ENCODE assay signal across 1 cellular context in genomic region chr14:103616635-103617300, GRCh38.
TF ChIP-seq lines count a peak whose summit lies in the region.

No MANE protein-coding gene starts in this region.

TF ChIP-seq in HepG2, 621 proteins besides CTCF, POLR2A, EP300 and RAD21 (continues in another document):
- 0 out of 2 replicates have a peak, but pooled peaks have one; percentile 53 for TF ChIP-seq ZBTB7B (CRISPR knock-in tag; IDR thresholded peaks at IDR 0.05)
- TF ChIP-seq HNF4A (CRISPR knock-in tag; IDR thresholded peaks at IDR 0.05), result peak; percentile 24; the same call in 1 of the 2 replicates
- peak; percentile 58 for TF ChIP-seq MAX (IDR thresholded peaks at IDR 0.05)
- TF ChIP-seq GTF3A (CRISPR knock-in tag; conservative IDR thresholded peaks at IDR 0.05), result no peak
- peak; percentile 71 for TF ChIP-seq SP5 (CRISPR knock-in tag; IDR thresholded peaks at IDR 0.05; ENCODE audit: borderline replicate concordance, low read depth)
- TF ChIP-seq TOPORS (CRISPR knock-in tag; IDR thresholded peaks at IDR 0.05), result no peak
- TF ChIP-seq HNF4G (IDR thresholded peaks at IDR 0.05; ENCODE audit: borderline replicate concordance, low read depth, low read length), result 0 out of 2 replicates have a peak, but pooled peaks have one; percentile 4
- TF ChIP-seq HNF4G (CRISPR knock-in tag; IDR thresholded peaks at IDR 0.05; ENCODE audit: borderline replicate concordance, low read depth), result no peak
- no peak for TF ChIP-seq ZNF616 (CRISPR knock-in tag; IDR thresholded peaks at IDR 0.05; ENCODE audit: low read depth)
- 0 out of 2 replicates have a peak, but pooled peaks have one; percentile 7 for TF ChIP-seq HOXA3 (CRISPR knock-in tag; IDR thresholded peaks at IDR 0.05)
- TF ChIP-seq RBM22 (optimal IDR thresholded peaks at IDR 0.05; ENCODE audit: low read length), result no peak
- TF ChIP-seq LRRFIP1 (CRISPR knock-in tag; conservative IDR thresholded peaks at IDR 0.05), result no peak
- no peak for TF ChIP-seq SIN3A (IDR thresholded peaks at IDR 0.05; ENCODE audit: borderline replicate concordance, low read depth, low read length)
- no peak for TF ChIP-seq ZNF558 (CRISPR knock-in tag; IDR thresholded peaks at IDR 0.05; ENCODE audit: borderline replicate concordance)
- no peak for TF ChIP-seq NCOA2 (CRISPR knock-in tag; IDR thresholded peaks at IDR 0.05)
- no peak for TF ChIP-seq ZNF766 (CRISPR knock-in tag; IDR thresholded peaks at IDR 0.05; ENCODE audit: borderline replicate concordance)
- no peak for TF ChIP-seq FOSL2 (CRISPR knock-in tag; IDR thresholded peaks at IDR 0.05)
- no peak for TF ChIP-seq KDM2A (CRISPR knock-in tag; IDR thresholded peaks at IDR 0.05; ENCODE audit: borderline replicate concordance, low read depth)
- no peak for TF ChIP-seq ZNF510 (CRISPR knock-in tag; IDR thresholded peaks at IDR 0.05; ENCODE audit: low read depth)
- TF ChIP-seq, protein P1, sequence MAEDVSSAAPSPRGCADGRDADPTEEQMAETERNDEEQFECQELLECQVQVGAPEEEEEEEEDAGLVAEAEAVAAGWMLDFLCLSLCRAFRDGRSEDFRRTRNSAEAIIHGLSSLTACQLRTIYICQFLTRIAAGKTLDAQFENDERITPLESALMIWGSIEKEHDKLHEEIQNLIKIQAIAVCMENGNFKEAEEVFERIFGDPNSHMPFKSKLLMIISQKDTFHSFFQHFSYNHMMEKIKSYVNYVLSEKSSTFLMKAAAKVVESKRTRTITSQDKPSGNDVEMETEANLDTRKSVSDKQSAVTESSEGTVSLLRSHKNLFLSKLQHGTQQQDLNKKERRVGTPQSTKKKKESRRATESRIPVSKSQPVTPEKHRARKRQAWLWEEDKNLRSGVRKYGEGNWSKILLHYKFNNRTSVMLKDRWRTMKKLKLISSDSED (CRISPR knock-in tag; IDR thresholded peaks at IDR 0.05), result no peak
- peak; percentile 64; the same call in 1 of the 2 replicates for TF ChIP-seq RNF2 (conservative IDR thresholded peaks at IDR 0.05; ENCODE audit: low read depth)
- TF ChIP-seq, protein P2, sequence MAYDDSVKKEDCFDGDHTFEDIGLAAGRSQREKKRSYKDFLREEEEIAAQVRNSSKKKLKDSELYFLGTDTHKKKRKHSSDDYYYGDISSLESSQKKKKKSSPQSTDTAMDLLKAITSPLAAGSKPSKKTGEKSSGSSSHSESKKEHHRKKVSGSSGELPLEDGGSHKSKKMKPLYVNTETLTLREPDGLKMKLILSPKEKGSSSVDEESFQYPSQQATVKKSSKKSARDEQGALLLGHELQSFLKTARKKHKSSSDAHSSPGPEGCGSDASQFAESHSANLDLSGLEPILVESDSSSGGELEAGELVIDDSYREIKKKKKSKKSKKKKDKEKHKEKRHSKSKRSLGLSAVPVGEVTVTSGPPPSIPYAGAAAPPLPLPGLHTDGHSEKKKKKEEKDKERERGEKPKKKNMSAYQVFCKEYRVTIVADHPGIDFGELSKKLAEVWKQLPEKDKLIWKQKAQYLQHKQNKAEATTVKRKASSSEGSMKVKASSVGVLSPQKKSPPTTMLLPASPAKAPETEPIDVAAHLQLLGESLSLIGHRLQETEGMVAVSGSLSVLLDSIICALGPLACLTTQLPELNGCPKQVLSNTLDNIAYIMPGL (CRISPR knock-in tag; IDR thresholded peaks at IDR 0.05; ENCODE audit: borderline replicate concordance in 1 of 2, low read depth in 1 of 2), result 0 out of 4 replicates have a peak, but pooled peaks of 1 of the 2 experiments have one; percentile 6
- no peak for TF ChIP-seq ZNF326 (CRISPR knock-in tag; IDR thresholded peaks at IDR 0.05; ENCODE audit: borderline replicate concordance)
- TF ChIP-seq KIAA2018 (CRISPR knock-in tag; IDR thresholded peaks at IDR 0.05; ENCODE audit: borderline replicate concordance), result no peak
- TF ChIP-seq ZNF44 (CRISPR knock-in tag; IDR thresholded peaks at IDR 0.05), result no peak
- TF ChIP-seq MAFF (IDR thresholded peaks at IDR 0.05; ENCODE audit: low read depth, low read length), result no peak
- TF ChIP-seq ZSCAN29 (CRISPR knock-in tag; conservative IDR thresholded peaks at IDR 0.05), result no peak
- TF ChIP-seq HNRNPLL (IDR thresholded peaks at IDR 0.05; ENCODE audit: low read depth, low read length, poor library complexity, severe bottlenecking), result no peak
- no peak for TF ChIP-seq CCAR2 (optimal IDR thresholded peaks at IDR 0.05; ENCODE audit: low read depth, low read length)
- TF ChIP-seq ATF2 (CRISPR knock-in tag; IDR thresholded peaks at IDR 0.05), result no peak
- no peak for TF ChIP-seq ZNF782 (CRISPR knock-in tag; IDR thresholded peaks at IDR 0.05; ENCODE audit: borderline replicate concordance)
- no peak for TF ChIP-seq ZNF691 (CRISPR knock-in tag; IDR thresholded peaks at IDR 0.05; ENCODE audit: borderline replicate concordance, low read depth)
- TF ChIP-seq NR2F2 (IDR thresholded peaks at IDR 0.05; ENCODE audit: borderline replicate concordance, low read depth), result no peak
- peak; percentile 10; the same call in 1 of the 2 replicates for TF ChIP-seq ZNF687 (CRISPR knock-in tag; IDR thresholded peaks at IDR 0.05)
- no peak for TF ChIP-seq TBX3 (IDR thresholded peaks at IDR 0.05; ENCODE audit: borderline replicate concordance)
- TF ChIP-seq, protein P3, sequence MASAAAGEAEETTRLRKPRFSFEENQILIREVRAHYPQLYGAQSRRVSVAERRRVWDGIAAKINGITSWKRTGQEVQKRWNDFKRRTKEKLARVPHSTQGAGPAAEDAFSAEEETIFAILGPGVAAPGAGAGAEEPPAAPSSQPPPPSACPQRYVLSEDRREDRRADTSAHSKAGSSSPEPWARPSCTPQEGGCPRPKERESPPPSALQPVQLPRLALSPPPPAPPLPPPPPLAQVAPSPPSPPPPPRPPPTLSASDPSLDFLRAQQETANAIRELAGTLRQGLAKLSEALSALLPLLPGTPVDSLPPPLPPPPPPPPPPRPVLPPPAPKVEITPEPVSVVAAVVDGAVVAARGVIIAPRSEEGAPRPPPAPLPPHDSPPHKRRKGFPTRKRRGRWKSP (CRISPR knock-in tag; IDR thresholded peaks at IDR 0.05), result no peak
- 0 out of 2 replicates have a peak, but pooled peaks have one; percentile 6 for TF ChIP-seq ZNF563 (CRISPR knock-in tag; IDR thresholded peaks at IDR 0.05)
- no peak for TF ChIP-seq ZSCAN30 (CRISPR knock-in tag; IDR thresholded peaks at IDR 0.05)
- no peak for TF ChIP-seq ZNF567 (CRISPR knock-in tag; IDR thresholded peaks at IDR 0.05; ENCODE audit: borderline replicate concordance)
- no peak for TF ChIP-seq ZNF629 (CRISPR knock-in tag; conservative IDR thresholded peaks at IDR 0.05)
